In genomic region chr6:160519603-160520042, GRCh38 we compare ENCODE assay signal across 8 cellular contexts.
DNase-seq lines count a peak whose midpoint lies in the region; ATAC-seq, FAIRE-seq and TF ChIP-seq lines count a peak whose summit lies in the region.

No MANE protein-coding gene starts in this region.

- no peaks in the 10 kb centered on the region for H3K36me3 ChIP-seq in uterus

- no peaks in the 10 kb centered on the region for H3K36me3 Mint-ChIP-seq in brain

- H3K27ac ChIP-seq in uterus, result peak overlapping the region; percentile 60 to 68

- H3K27me3 ChIP-seq in uterus, result no peaks in the 10 kb centered on the region

- DNase-seq in GM12891 (ENCODE audit: insufficient read length, low spot score) (no peak), lung microvascular endothelial cell (ENCODE audit: low read depth in 2 of 2) (peak; percentile 56 to 66), uterus (no peak), NCI-H446 treated with DMSO at 0.1 percent for 48 hours (lab: John Stamatoyannopoulos, UW) (no peak), NCI-H1930 (lab: John Stamatoyannopoulos, UW) (no peak)

- H3K9me3 ChIP-seq in uterus, result no peaks in the 10 kb centered on the region

- H3K9me3 Mint-ChIP-seq in brain, result peaks cover 3 to 20% (median 7%) of the 10 kb centered on the region in 5 experiments

- H3K4me3 Mint-ChIP-seq in brain, result peak overlapping the region; percentile 96 to 99 (median 96)

- intact Hi-C loops in uterus (cut with DNase I; ENCODE audit: low total_unique reads), result no loop called here

- TF ChIP-seq RAD21 in Ishikawa (IDR thresholded peaks at IDR 0.05; ENCODE audit: low read depth), result peak; percentile 78

- no peaks in the 10 kb centered on the region for H3K4me1 ChIP-seq in uterus

- peaks cover 19% of the 10 kb centered on the region for H3K4me1 Mint-ChIP-seq in brain

- H3K4me3 ChIP-seq in uterus, result peak overlapping the region; percentile 53 to 55

- ATAC-seq in GM21528 (IDR thresholded peaks at IDR 0.05; ENCODE audit: low FRiP score, unreplicated experiment), result peak; percentile 91

- TF ChIP-seq EP300 in Ishikawa (IDR thresholded peaks at IDR 0.05; ENCODE audit: borderline replicate concordance), result no peak

- H3K27ac Mint-ChIP-seq in brain, result peak overlapping the region; percentile 49 to 95 (median 93)

- FAIRE-seq in GM12891 (lab: Jason Lieb, UNC), result peak; percentile 94

- TF ChIP-seq POLR2A in GM12891 (IDR thresholded peaks at IDR 0.05; ENCODE audit: low read depth, low read length), result no peak
- no peak for TF ChIP-seq POLR2A in uterus (IDR thresholded peaks at IDR 0.05)

- H3K27me3 Mint-ChIP-seq in brain, result peaks cover 22% of the 10 kb centered on the region

- TF ChIP-seq CTCF in brain (conservative IDR thresholded peaks at IDR 0.05), result no peak
- peak in 3 of 4 experiments; percentile 84 to 91 (median 89) for TF ChIP-seq CTCF in uterus (IDR thresholded peaks at IDR 0.05)

TF ChIP-seq in GM12891, 5 proteins besides CTCF, POLR2A, EP300 and RAD21:
- TF ChIP-seq POU2F2 (IDR thresholded peaks at IDR 0.05; ENCODE audit: low read depth, low read length) (no peak), SPI1 (IDR thresholded peaks at IDR 0.05; ENCODE audit: low read depth, low read length) (no peak), TAF1 (IDR thresholded peaks at IDR 0.05; ENCODE audit: low read depth, low read length) (no peak), POLR2AphosphoS5 (IDR thresholded peaks at IDR 0.05; ENCODE audit: low read depth, low read length) (no peak), PAX5 (IDR thresholded peaks at IDR 0.05; ENCODE audit: insufficient read depth, low read length, severe bottlenecking) (no peak)

TF ChIP-seq in Ishikawa, 13 proteins besides CTCF, POLR2A, EP300 and RAD21:
- no peak for TF ChIP-seq REST (IDR thresholded peaks at IDR 0.05; ENCODE audit: low read depth)
- no peak for TF ChIP-seq ZBTB7A (IDR thresholded peaks at IDR 0.05; ENCODE audit: low read depth)
- TF ChIP-seq NFIC (IDR thresholded peaks at IDR 0.05), result no peak
- TF ChIP-seq TAF1 (IDR thresholded peaks at IDR 0.05; ENCODE audit: low read depth), result no peak
- no peak for TF ChIP-seq YY1 (IDR thresholded peaks at IDR 0.05; ENCODE audit: low read depth)

Comparison
In these comparisons a context has a peak if more than half of its experiments do, and no peak if none do; other contexts are left out.
1. DNase-seq: peak in lung microvascular endothelial cell (2 of 2); none in GM12891 (single experiment), uterus (0 of 2), NCI-H446 treated with DMSO at 0.1 percent for 48 hours (single experiment) and NCI-H1930 (0 of 2).
2. CTCF ChIP-seq: peak in uterus (3 of 4); none in brain (0 of 2).